ENCODE assay signal across 9 cellular contexts in the genomic region with DNA sequence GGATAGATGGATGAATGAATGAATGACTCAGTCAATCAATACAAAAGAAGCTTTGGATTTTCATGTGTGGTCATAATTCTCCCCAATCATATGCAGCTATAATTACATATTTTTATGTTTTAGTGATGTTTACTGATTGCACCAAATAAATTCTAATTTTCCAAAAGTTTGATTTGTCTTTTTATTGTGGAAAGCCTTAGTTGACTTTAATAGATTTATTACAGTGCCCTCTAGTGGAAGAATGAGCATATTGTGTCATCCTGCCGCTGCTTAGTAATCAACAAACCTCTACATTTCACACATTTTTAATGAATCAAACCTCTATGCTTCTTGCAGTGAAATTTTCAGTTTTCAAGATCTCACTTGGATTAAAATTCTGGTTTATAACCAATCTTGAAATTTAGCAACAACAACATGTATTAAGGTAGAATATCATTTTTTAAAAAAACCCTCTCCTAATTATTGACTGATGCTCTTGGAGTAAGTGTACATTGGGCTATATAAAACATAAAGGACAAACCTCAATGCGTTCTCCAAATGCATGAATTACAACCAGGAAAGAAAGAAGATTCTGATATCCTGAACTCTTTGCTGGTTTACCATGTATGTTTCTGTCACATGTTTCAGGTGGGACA. TPM values are rescaled to one million over a fixed set of nuclear protein-coding genes. Genes with fewer than 3 reads are reported as not detected.
DNase-seq lines count a peak whose midpoint lies in the region; ATAC-seq and TF ChIP-seq lines count a peak whose summit lies in the region.
"Had no signal": no experiment of that assay in that cellular context is flagged by ENCODE, and none has a peak within 500 bp of the region (broad histone marks: within the 10 kb centered on the region; RNA-seq: fewer than 3 reads in every experiment).

No MANE protein-coding gene starts in this region.

- no peak overlapping the region for H3K27ac ChIP-seq in hepatocyte

- CTCF ChIA-PET in Calu3 (lab: Charles Lee) = interaction anchor here (1.3 kb wide), 1 partner anchor 19 kb away, joined by 3 read pairs; no protein-coding TSS in a partner anchor

- peaks cover 16% of the 10 kb centered on the region for H3K27me3 Mint-ChIP-seq in Calu3 (ENCODE audit: unreplicated experiment)
- H3K27me3 Mint-ChIP-seq: memory B cell had no signal

- H3K36me3 Mint-ChIP-seq in Calu3 (ENCODE audit: insufficient read depth, unreplicated experiment) = no peaks in the 10 kb centered on the region
- H3K36me3 Mint-ChIP-seq: memory B cell had no signal

- H3K9me2 ChIP-seq in hepatocyte (replicated peaks; ENCODE audit: insufficient read depth) = no peaks in the 10 kb centered on the region

- WGBS in hepatocyte (ENCODE audit: low lambda C conversion rate, missing lambda C conversion rate) = 14% methylated on average over 2 of the region's 2 CpGs

- no peaks in the 10 kb centered on the region for H3K4me1 Mint-ChIP-seq in Calu3 (ENCODE audit: low read depth, unreplicated experiment)
- H3K4me1 Mint-ChIP-seq: memory B cell had no signal

- H2AFZ ChIP-seq in hepatocyte = no peak overlapping the region

- no peak overlapping the region for H3K4me2 ChIP-seq in hepatocyte

- no peak overlapping the region for H3K27ac Mint-ChIP-seq in Calu3 (ENCODE audit: unreplicated experiment)
- H3K27ac Mint-ChIP-seq: memory B cell had no signal

- no peaks in the 10 kb centered on the region for H3K79me2 ChIP-seq in hepatocyte

- intact Hi-C loops in Calu3 (cut with micrococcal nuclease; ENCODE audit: unreplicated experiment) = loop anchor here (2.0 to 5.0 kb wide), 2 partner anchors 19 to 48 kb away; no protein-coding TSS in a partner anchor

- H3K4me3 ChIP-seq in H7 (ENCODE audit: insufficient read depth, low read depth, low read length) = no peak overlapping the region
- H3K4me3 ChIP-seq in hepatocyte = no peak overlapping the region

- H3K36me3 ChIP-seq in H7 (replicated peaks; ENCODE audit: control insufficient read depth, insufficient read depth, low read length) = no peaks in the 10 kb centered on the region
- no peaks in the 10 kb centered on the region for H3K36me3 ChIP-seq in hepatocyte (replicated peaks; ENCODE audit: insufficient read depth, low read depth)

- no peaks in the 10 kb centered on the region for H3K9me3 Mint-ChIP-seq in Calu3 (ENCODE audit: low read depth, unreplicated experiment)
- H3K9me3 Mint-ChIP-seq: memory B cell had no signal

- in situ Hi-C loops in SK-MEL-5 (cut with HindIII; ENCODE audit: low pct_unique_long_range_greater_than_20kb, low sequenced_read_pairs) = no loop called here

- DNase-seq in Calu3 (no peak), H7 (peak; percentile 44), SK-MEL-5 (ENCODE audit: low read depth, low spot score) (peak; percentile 40), hepatocyte (ENCODE audit: low spot score) (peak; percentile 53), GM19240 (ENCODE audit: insufficient read length, low spot score) (no peak)
- DNase-seq in stimulated activated CD4-positive, alpha-beta T cell treated with anti-CD3 and anti-CD28 coated beads, Interleukin-4, amount 100 ng/mL, for 4 hours = no peak
- no peak for DNase-seq in activated CD8-positive, alpha-beta memory T cell treated with anti-CD3 and anti-CD28 coated beads, Interleukin-2, amount 50 U/mL, for 48 hours

- H3K9me3 ChIP-seq in hepatocyte (ENCODE audit: low read depth) = no peaks in the 10 kb centered on the region

- H3K4me3 Mint-ChIP-seq in Calu3 (ENCODE audit: low read depth, unreplicated experiment) = no peak overlapping the region
- H3K4me3 Mint-ChIP-seq: memory B cell had no signal

- no peak for ATAC-seq in GM21825 (IDR thresholded peaks at IDR 0.05; ENCODE audit: unreplicated experiment)

- no peaks in the 10 kb centered on the region for H3K4me1 ChIP-seq in hepatocyte (ENCODE audit: insufficient read depth)

- H3K27me3 ChIP-seq in H7 (ENCODE audit: control insufficient read depth, insufficient read depth, low read length) = no peaks in the 10 kb centered on the region
- H3K27me3 ChIP-seq in hepatocyte = no peaks in the 10 kb centered on the region

- no peaks in the 10 kb centered on the region for H4K20me1 ChIP-seq in hepatocyte (ENCODE audit: insufficient read depth, poor library complexity, severe bottlenecking)

- TF ChIP-seq CTCF in Calu3 (IDR thresholded peaks at IDR 0.05; ENCODE audit: unreplicated experiment) (peak; percentile 24), hepatocyte (IDR thresholded peaks at IDR 0.05; ENCODE audit: poor library complexity) (peak; percentile 78)

- BruUV-seq in Calu3 (replicated peaks; lab: Mats Ljungman, UMichigan) = no TSS peak

RNA-seq across cellular contexts. Expression of gene PNLIP, which starts 55.6 kb away (rescaled TPM):
- total RNA-seq in Calu3 (2022) (not detected in 2 replicates), hepatocyte (0.13 TPM in 1 of 2 replicates, not detected in the other)
- not detected in 2 replicates for total RNA-seq in H7 (2014; rRNA removed; shearing (Covaris generic))
- total RNA-seq in SK-MEL-5 (2014; rRNA removed; shearing (Covaris generic)) = not detected in 2 replicates
- polyA plus RNA-seq in SK-MEL-5 (2015; cell fraction: cytosol; rRNA removed) = not detected in 2 replicates
- not detected in 2 replicates for polyA plus RNA-seq in SK-MEL-5 (2015; cell fraction: nucleus; rRNA removed)
- polyA plus RNA-seq in hepatocyte = not detected in 2 replicates

Comparison
In these comparisons a context has a peak if more than half of its experiments do, and no peak if none do; other contexts are left out.
1. DNase-seq: peak in H7 (single experiment), SK-MEL-5 (single experiment) and hepatocyte (single experiment); none in Calu3 (single experiment), stimulated activated CD4-positive, alpha-beta T cell treated with anti-CD3 and anti-CD28 coated beads, Interleukin-4, amount 100 ng/mL, for 4 hours (0 of 2), GM19240 (single experiment) and activated CD8-positive, alpha-beta memory T cell treated with anti-CD3 and anti-CD28 coated beads, Interleukin-2, amount 50 U/mL, for 48 hours (single experiment).